12 cellular contexts compared by ENCODE assay signal in the genomic region with DNA sequence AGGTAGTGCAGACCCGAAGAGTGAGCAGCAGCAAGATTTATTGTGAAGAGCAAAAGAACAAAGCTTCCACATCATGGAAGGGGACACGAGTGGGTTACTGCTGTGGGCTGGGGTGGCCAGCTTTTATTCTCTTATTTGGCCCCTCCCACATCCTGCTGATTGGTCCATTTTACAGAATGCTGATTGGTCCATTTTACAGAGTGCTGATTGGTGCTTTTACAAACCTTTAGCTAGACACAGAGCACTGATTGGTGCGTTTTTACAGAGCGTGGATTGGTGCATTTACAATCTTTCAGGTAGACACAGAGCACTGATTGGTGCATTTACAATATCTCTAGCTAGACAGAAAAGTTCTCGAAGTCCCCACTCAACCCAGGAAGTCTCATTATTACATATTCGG. TPM values are rescaled to one million over a fixed set of nuclear protein-coding genes. Genes with fewer than 3 reads are reported as not detected.
A peak's percentile ranks its signal among the peaks of the same experiment; 100 is the strongest.
DNase-seq lines count a peak whose midpoint lies in the region; ATAC-seq, FAIRE-seq and TF ChIP-seq lines count a peak whose summit lies in the region.
"Not testable (repeated sequence)": the region's sequence is repeated elsewhere in the genome, so short reads cannot be mapped to it uniquely, and the experiment has no call there.
"Had no signal": no experiment of that assay in that cellular context is flagged by ENCODE, and none has a peak within 500 bp of the region (broad histone marks: within the 10 kb centered on the region; RNA-seq: fewer than 3 reads in every experiment).

No MANE protein-coding gene starts in this region.

- intact Hi-C loops in K562 (cut with micrococcal nuclease); esophagus muscularis mucosa (cut with DNase I): not testable (repeated sequence)

- H3K27ac Mint-ChIP-seq in activated CD8-positive, alpha-beta memory T cell treated with anti-CD3 and anti-CD28 coated beads, Interleukin-2, amount 10 ng/mL, durations not matched to agents 7 days and 5 days: peak overlapping the region; percentile 25
- H3K27ac Mint-ChIP-seq in central memory CD8-positive, alpha-beta T cell (ENCODE audit: low read depth): peak overlapping the region; percentile 25

- not testable (repeated sequence) for DNase-seq in activated CD8-positive, alpha-beta memory T cell treated with anti-CD3 and anti-CD28 coated beads, Interleukin-2, amount 10 ng/mL, durations not matched to agents 7 days and 5 days; K562 (ENCODE audit: extremely low read depth in 1 of 4, low spot score in 3 of 4); central memory CD8-positive, alpha-beta T cell (ENCODE audit: low spot score in 2 of 2)
- DNase-seq in esophagus muscularis mucosa (ENCODE audit: extremely low spot score): peak; percentile 2

- WGBS in K562 (ENCODE audit: insufficient coverage, low coverage, missing lambda C conversion rate): 0% methylated on average over 6 of the region's 6 CpGs
- WGBS in esophagus muscularis mucosa: 86% methylated on average over 6 of the region's 6 CpGs

- not testable (repeated sequence) for H3K9ac ChIP-seq in K562 (ENCODE audit: insufficient read depth in 1 of 2, low read depth in 2 of 2, low read length in 2 of 2)

- not testable (repeated sequence) for H3K9me3 ChIP-seq in K562 (replicated peaks; ENCODE audit: control insufficient read depth, insufficient read depth, low read depth, low read length); esophagus muscularis mucosa

- not testable (repeated sequence) for H3K27me3 Mint-ChIP-seq in activated CD8-positive, alpha-beta memory T cell treated with anti-CD3 and anti-CD28 coated beads, Interleukin-2, amount 10 ng/mL, durations not matched to agents 7 days and 5 days; central memory CD8-positive, alpha-beta T cell

- H3K36me3 ChIP-seq in K562 (ENCODE audit: control insufficient read depth, insufficient read depth, low read length); esophagus muscularis mucosa: not testable (repeated sequence)

- not testable (repeated sequence) for FAIRE-seq in K562 (lab: Jason Lieb, UNC)

- TF ChIP-seq RAD21 in K562 (CRISPR knock-in tag; conservative IDR thresholded peaks at IDR 0.05 in 1 of 2, IDR thresholded peaks at IDR 0.05 in 1 of 2): not testable (repeated sequence)

- not testable (repeated sequence) for ATAC-seq in activated CD8-positive, alpha-beta memory T cell treated with anti-CD3 and anti-CD28 coated beads, Interleukin-2, amount 10 ng/mL, durations not matched to agents 7 days and 5 days; K562; central memory CD8-positive, alpha-beta T cell (replicated peaks; ENCODE audit: extremely low read depth, poor library complexity, severe bottlenecking)

- not testable (repeated sequence) for H3K9me3 Mint-ChIP-seq in activated CD8-positive, alpha-beta memory T cell treated with anti-CD3 and anti-CD28 coated beads, Interleukin-2, amount 10 ng/mL, durations not matched to agents 7 days and 5 days (ENCODE audit: low read depth); central memory CD8-positive, alpha-beta T cell

- BruUV-seq in K562 (replicated peaks; lab: Mats Ljungman, UMichigan): not testable (repeated sequence)

- CTCF ChIA-PET in activated CD8-positive, alpha-beta memory T cell treated with anti-CD3 and anti-CD28 coated beads, Interleukin-2, amount 10 ng/mL, durations not matched to agents 7 days and 5 days (lab: Charles Lee): interaction anchor here (0.9 kb wide), 1 partner anchor 63 kb away, joined by 3 read pairs; no protein-coding TSS in a partner anchor
- CTCF ChIA-PET in K562 (lab: Yijun Ruan, JAX; ENCODE audit: low intra/inter-chr PET ratio): not testable (repeated sequence)

- H3K27me3 ChIP-seq in K562 (ENCODE audit: control insufficient read depth in 2 of 2, insufficient read depth in 2 of 2, low read length in 2 of 2); esophagus muscularis mucosa: not testable (repeated sequence)

- TF ChIP-seq EP300 in K562 (IDR thresholded peaks at IDR 0.05; ENCODE audit: low read length); esophagus muscularis mucosa (IDR thresholded peaks at IDR 0.05): not testable (repeated sequence)

- POLR2A ChIA-PET in K562 (lab: Yijun Ruan, JAX): interaction anchor here (0.6 to 0.8 kb wide), 2 partner anchors 16 to 1277 kb away, joined by 3 read pairs; no protein-coding TSS in a partner anchor

- not testable (repeated sequence) for TF ChIP-seq CTCF in K562 (IDR thresholded peaks at IDR 0.05 in 2 of 3, conservative IDR thresholded peaks at IDR 0.05 in 1 of 3; ENCODE audit: insufficient read depth in 2 of 3, low read depth in 1 of 3, low read length in 3 of 3); esophagus muscularis mucosa (IDR thresholded peaks at IDR 0.05)

- not testable (repeated sequence) for H3K4me2 ChIP-seq in K562 (ENCODE audit: insufficient read depth, low read length)

- not testable (repeated sequence) for H3K9me1 ChIP-seq in K562 (ENCODE audit: control insufficient read depth, insufficient read depth, low read length)

- H3K27ac ChIP-seq in K562 (ENCODE audit: extremely low read depth, low read depth, low read length); esophagus muscularis mucosa (replicated peaks in 1 of 4): not testable (repeated sequence)

- H3K4me3 ChIP-seq in K562, esophagus muscularis mucosa: not testable (repeated sequence)

- not testable (repeated sequence) for H4K20me1 ChIP-seq in K562 (replicated peaks; ENCODE audit: control insufficient read depth, insufficient read depth, low read length)

- not testable (repeated sequence) for H2AFZ ChIP-seq in K562 (ENCODE audit: low read depth, low read length)

- not testable (repeated sequence) for H3K4me1 ChIP-seq in K562 (replicated peaks in 1 of 2; ENCODE audit: control insufficient read depth in 2 of 2, insufficient read depth in 2 of 2, low read length in 2 of 2); esophagus muscularis mucosa

- TF ChIP-seq POLR2A in K562 (conservative IDR thresholded peaks at IDR 0.05); esophagus muscularis mucosa (IDR thresholded peaks at IDR 0.05; ENCODE audit: low read depth): not testable (repeated sequence)

- in situ Hi-C loops in K562 (cut with MboI): not testable (repeated sequence)

- H3K36me3 Mint-ChIP-seq in activated CD8-positive, alpha-beta memory T cell treated with anti-CD3 and anti-CD28 coated beads, Interleukin-2, amount 10 ng/mL, durations not matched to agents 7 days and 5 days: peaks cover 43% of the 10 kb centered on the region
- H3K36me3 Mint-ChIP-seq in central memory CD8-positive, alpha-beta T cell (ENCODE audit: insufficient read depth): not testable (repeated sequence)

- H3K4me3 Mint-ChIP-seq in activated CD8-positive, alpha-beta memory T cell treated with anti-CD3 and anti-CD28 coated beads, Interleukin-2, amount 10 ng/mL, durations not matched to agents 7 days and 5 days; central memory CD8-positive, alpha-beta T cell: not testable (repeated sequence)

- peaks cover 52% of the 10 kb centered on the region for H3K4me1 Mint-ChIP-seq in activated CD8-positive, alpha-beta memory T cell treated with anti-CD3 and anti-CD28 coated beads, Interleukin-2, amount 10 ng/mL, durations not matched to agents 7 days and 5 days
- peaks cover 33% of the 10 kb centered on the region for H3K4me1 Mint-ChIP-seq in central memory CD8-positive, alpha-beta T cell

- not testable (repeated sequence) for H3K79me2 ChIP-seq in K562 (ENCODE audit: control insufficient read depth, insufficient read depth, low read length)

TF ChIP-seq in K562, 482 proteins besides CTCF, POLR2A, EP300 and RAD21:
- peak; percentile 55 for TF ChIP-seq ASH1L (IDR thresholded peaks at IDR 0.05; ENCODE audit: borderline replicate concordance, low read depth, partially characterized antibody)
- peak; percentile 68 for TF ChIP-seq NFYB (IDR thresholded peaks at IDR 0.05; ENCODE audit: extremely low read depth, insufficient read length)
- TF ChIP-seq ZNF316 (IDR thresholded peaks at IDR 0.05): peak; percentile 47

RNA-seq across cellular contexts. Expression of gene GZMA, which starts 11.4 kb away (rescaled TPM):
- total RNA-seq in activated CD8-positive, alpha-beta memory T cell treated with anti-CD3 and anti-CD28 coated beads, Interleukin-2, amount 10 ng/mL, durations not matched to agents 7 days and 5 days: 1,000 to 10,000 TPM in 1 of 2 experiments, 100 to 1,000 TPM in 1; 927 to 1,065 TPM
- total RNA-seq in K562 (2011; cell fraction: chromatin; rRNA removed; ENCODE audit: low replicate concordance): not detected in 2 replicates
- not detected in 2 replicates for total RNA-seq in K562 (2011; cell fraction: nucleolus; rRNA removed)
- total RNA-seq in K562 (2011; cell fraction: nucleoplasm; rRNA removed): not detected in 2 replicates
- total RNA-seq in K562 (2014; rRNA removed): not detected in 2 replicates
- not detected in 2 replicates for total RNA-seq in K562 (2014; rRNA removed; fragmentation: Illumina TruSeq; extraction: Trizol)
- not detected in 2 replicates for total RNA-seq in K562 (2015; rRNA removed; fragmentation: Illumina TruSeq; extraction: Trizol)
- not detected in 2 replicates for total RNA-seq in K562 (2021)
- not detected in 2 replicates for polyA plus RNA-seq in K562 (2011; rRNA removed)
- not detected in 2 replicates for polyA plus RNA-seq in K562 (2011; cell fraction: cytosol; rRNA removed)
- not detected in 2 replicates for polyA plus RNA-seq in K562 (2011; cell fraction: nucleus; rRNA removed)
- not detected in 2 replicates for polyA plus RNA-seq in K562 (2012)
- polyA plus RNA-seq in K562 (2014; fragmentation: Illumina TruSeq; extraction: Trizol): not detected in 2 replicates
- not detected for polyA plus RNA-seq in K562 (2014; fragmentation: Nextera tagmentation; extraction: Ambion mirVana)
- polyA plus RNA-seq in K562 (2014; rRNA removed): not detected in 2 replicates
- polyA minus RNA-seq in K562 (2011; rRNA and poly(A)+ RNA removed): not detected in 2 replicates
- polyA minus RNA-seq in K562 (2011; cell fraction: cytosol; rRNA and poly(A)+ RNA removed): not detected in 2 replicates
- not detected in 2 replicates for polyA minus RNA-seq in K562 (2011; cell fraction: nucleus; rRNA and poly(A)+ RNA removed)
- 1 to 10 TPM in 2 of 4 donors, under 1 TPM in 2; 0.40 to 3.1 (median 0.89) TPM for total RNA-seq in esophagus muscularis mucosa
- total RNA-seq: A172, A673, B cell, Caco-2, Calu3 had no signal
- polyA plus RNA-seq: A549, AG04450, BJ had no signal

Comparison
In these comparisons a context has a peak if more than half of its experiments do, and no peak if none do; other contexts are left out.
1. RNA of gene GZMA, which starts 11.4 kb away (total RNA-seq): 927 to 1,065 TPM in activated CD8-positive, alpha-beta memory T cell treated with anti-CD3 and anti-CD28 coated beads, Interleukin-2, amount 10 ng/mL, durations not matched to agents 7 days and 5 days; 0.40 to 3.1 TPM in esophagus muscularis mucosa and not detected in K562; every median in the first group is over 100 times any median in the second.